Comparison of ENCODE assay signal across 25 cellular contexts in the genomic region with DNA sequence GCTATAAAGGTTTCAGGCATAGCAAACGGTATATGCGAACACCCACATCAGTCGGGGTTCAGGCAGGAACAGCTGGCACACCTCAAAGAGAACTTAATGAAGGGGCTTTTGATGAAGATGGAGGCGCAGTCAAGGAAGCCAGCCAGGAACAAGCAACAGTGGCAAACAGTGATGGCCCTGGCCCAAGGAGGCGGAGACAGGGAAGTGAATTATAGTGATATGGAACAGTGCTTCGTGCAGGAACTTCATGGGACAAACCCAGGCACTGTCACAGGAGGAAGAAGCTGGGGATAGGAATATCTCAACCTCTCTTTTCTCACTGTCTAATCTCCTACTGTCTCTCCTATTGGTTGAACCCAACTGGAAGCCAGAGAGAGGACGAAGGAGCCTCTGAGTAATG.
"Had no signal": no experiment of that assay in that cellular context is flagged by ENCODE, and none has a peak within 500 bp of the region (broad histone marks: within the 10 kb centered on the region; RNA-seq: fewer than 3 reads in every experiment).

No MANE protein-coding gene starts in this region.

- ATAC-seq: effector memory CD8-positive, alpha-beta T cell; esophagus mucosa; gastrocnemius medialis; heart right ventricle; left cardiac atrium; left lobe of liver; lower lobe of right lung; naive thymus-derived CD8-positive, alpha-beta T cell had no signal

- FAIRE-seq: colon, endometrium, islet of Langerhans, keratinocyte had no signal

- DNase-seq: cortex of kidney; effector CD8-positive, alpha-beta T cell; effector memory CD8-positive, alpha-beta T cell; endodermal cell; erythroblast; esophagus squamous epithelium; foreskin fibroblast; foreskin melanocyte; gastrocnemius medialis; glutamatergic neuron; head of caudate nucleus; heart right ventricle; hippocampal formation; left cardiac atrium; left ventricle myocardium inferior; lower lobe of right lung; mesenchymal stem cell; naive B cell; naive thymus-derived CD8-positive, alpha-beta T cell had no signal
